ENCODE assay signal across 17 cellular contexts in the genomic region with DNA sequence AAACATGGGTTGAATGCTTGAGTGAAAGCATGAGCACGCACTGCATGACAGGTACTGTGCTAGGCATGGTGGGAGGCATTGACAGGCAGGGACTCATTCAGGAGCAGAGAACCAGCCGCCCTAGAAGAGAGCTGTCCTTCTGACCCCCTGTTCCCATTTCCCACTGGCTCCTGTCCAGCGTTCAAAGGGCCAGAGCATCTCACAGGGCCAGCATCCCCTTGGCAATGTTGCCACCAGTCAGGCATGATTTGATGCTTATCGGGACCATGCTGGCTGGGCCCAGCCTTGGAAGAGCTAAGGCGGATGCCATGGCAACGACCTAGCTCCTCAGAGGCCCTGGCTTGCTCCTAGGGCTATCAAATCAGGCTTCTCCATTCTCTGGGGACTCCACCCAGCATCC. TPM values are rescaled to one million over a fixed set of nuclear protein-coding genes. Genes with fewer than 3 reads are reported as not detected.
A peak's percentile ranks its signal among the peaks of the same experiment; 100 is the strongest.
DNase-seq lines count a peak whose midpoint lies in the region; ATAC-seq and TF ChIP-seq lines count a peak whose summit lies in the region.
"Had no signal": no experiment of that assay in that cellular context is flagged by ENCODE, and none has a peak within 500 bp of the region (broad histone marks: within the 10 kb centered on the region; RNA-seq: fewer than 3 reads in every experiment).

No MANE protein-coding gene starts in this region.

- peak overlapping the region; percentile 22 for H3K27ac Mint-ChIP-seq in T-helper 17 cell
- H3K27ac Mint-ChIP-seq: CD8-positive, alpha-beta T cell; IgD-negative memory B cell had no signal

- no peaks in the 10 kb centered on the region for H3F3A ChIP-seq in neural cell (ENCODE audit: insufficient read depth, low read length, poor library complexity, severe bottlenecking)

- no peaks in the 10 kb centered on the region for H3K79me2 ChIP-seq in neural cell (replicated peaks; ENCODE audit: insufficient read depth, low read length)

- peaks cover 5% of the 10 kb centered on the region; the same call in 1 of the 2 replicates for H4K20me1 ChIP-seq in BLaER1
- H4K20me1 ChIP-seq in neural cell (ENCODE audit: insufficient read depth), result no peaks in the 10 kb centered on the region

- H3K4me3 Mint-ChIP-seq in T-helper 17 cell, result no peak overlapping the region
- H3K4me3 Mint-ChIP-seq: CD8-positive, alpha-beta T cell; IgD-negative memory B cell had no signal

- H3K4me1 Mint-ChIP-seq in T-helper 17 cell, result peaks cover 5% of the 10 kb centered on the region

- H3K27me3 Mint-ChIP-seq in T-helper 17 cell, result peaks cover 67% of the 10 kb centered on the region

- no peaks in the 10 kb centered on the region for H3K9me3 ChIP-seq in BLaER1
- no peaks in the 10 kb centered on the region for H3K9me3 ChIP-seq in T-helper 17 cell (ENCODE audit: control insufficient read depth, low read length, poor library complexity, severe bottlenecking)
- no peaks in the 10 kb centered on the region for H3K9me3 ChIP-seq in neural cell (ENCODE audit: low read length)
- H3K9me3 ChIP-seq: HAP-1 had no signal

- H3K27me3 ChIP-seq in BLaER1, result no peaks in the 10 kb centered on the region
- no peaks in the 10 kb centered on the region for H3K27me3 ChIP-seq in neural cell (ENCODE audit: insufficient read depth, low read depth, low read length)

- H3K4me1 ChIP-seq in BLaER1, result peaks cover 48% of the 10 kb centered on the region
- H3K4me1 ChIP-seq: HAP-1 had no signal

- no peak for TF ChIP-seq EP300 in neural cell (conservative IDR thresholded peaks at IDR 0.05; ENCODE audit: poor library complexity, severe bottlenecking)

- no peak overlapping the region for H2AFZ ChIP-seq in neural cell (ENCODE audit: low read depth, low read length)

- DNase-seq in T-helper 17 cell (no peak), retina (peak; percentile 50), T-helper 2 cell (no peak), NCI-H345 treated with DMSO at 0.1 percent for 48 hours (lab: John Stamatoyannopoulos, UW; ENCODE audit: unreplicated experiment) (no peak)
- DNase-seq: ACHN; Calu3; CD8-positive, alpha-beta T cell; DMS79 treated with DMSO at 0.1 percent for 48 hours; GF-D8 had no signal

- ATAC-seq in T-helper 17 cell (no peak), GM21528 (IDR thresholded peaks at IDR 0.05; ENCODE audit: low FRiP score, unreplicated experiment) (no peak)
- ATAC-seq: CD8-positive, alpha-beta T cell; HepG2 had no signal

- no peak for TF ChIP-seq CTCF in neural cell (IDR thresholded peaks at IDR 0.05; ENCODE audit: poor library complexity, severe bottlenecking)

- H3K27ac ChIP-seq in BLaER1 (no peak overlapping the region), neural cell (ENCODE audit: low read length) (peak overlapping the region; percentile 45)

- H3K4me3 ChIP-seq in BLaER1 (no peak overlapping the region), neural cell (ENCODE audit: low read length) (no peak overlapping the region)
- H3K4me3 ChIP-seq: HAP-1 had no signal

- H3K4me2 ChIP-seq in BLaER1, result peak overlapping the region; percentile 31
- no peak overlapping the region for H3K4me2 ChIP-seq in neural cell (ENCODE audit: low read length)

- H3K9ac ChIP-seq in BLaER1 (no peak overlapping the region), neural cell (ENCODE audit: low read length) (no peak overlapping the region)

- H3K36me3 ChIP-seq in BLaER1, result no peaks in the 10 kb centered on the region
- H3K36me3 ChIP-seq in neural cell (ENCODE audit: insufficient read depth, low read length), result no peaks in the 10 kb centered on the region
- H3K36me3 ChIP-seq: HAP-1 had no signal

- no peaks in the 10 kb centered on the region for H3K36me3 Mint-ChIP-seq in T-helper 17 cell (ENCODE audit: low read depth)
- H3K36me3 Mint-ChIP-seq: CD8-positive, alpha-beta T cell; IgD-negative memory B cell had no signal

- H3K9me2 ChIP-seq in neural cell (ENCODE audit: insufficient read depth, low read length), result no peaks in the 10 kb centered on the region

- no peak for TF ChIP-seq RAD21 in neural cell (conservative IDR thresholded peaks at IDR 0.05)

TF ChIP-seq in neural cell, 6 proteins besides CTCF, POLR2A, EP300 and RAD21:
- TF ChIP-seq EZH2 (IDR thresholded peaks at IDR 0.05; ENCODE audit: borderline replicate concordance, insufficient read depth, low read length, poor library complexity, severe bottlenecking) (no peak), TAF1 (IDR thresholded peaks at IDR 0.05; ENCODE audit: low read depth) (no peak), SMC3 (conservative IDR thresholded peaks at IDR 0.05; ENCODE audit: poor library complexity) (no peak), POLR2AphosphoS5 (IDR thresholded peaks at IDR 0.05) (no peak), MXI1 (conservative IDR thresholded peaks at IDR 0.05; ENCODE audit: poor library complexity, severe bottlenecking) (no peak)
- TF ChIP-seq, protein P1, sequence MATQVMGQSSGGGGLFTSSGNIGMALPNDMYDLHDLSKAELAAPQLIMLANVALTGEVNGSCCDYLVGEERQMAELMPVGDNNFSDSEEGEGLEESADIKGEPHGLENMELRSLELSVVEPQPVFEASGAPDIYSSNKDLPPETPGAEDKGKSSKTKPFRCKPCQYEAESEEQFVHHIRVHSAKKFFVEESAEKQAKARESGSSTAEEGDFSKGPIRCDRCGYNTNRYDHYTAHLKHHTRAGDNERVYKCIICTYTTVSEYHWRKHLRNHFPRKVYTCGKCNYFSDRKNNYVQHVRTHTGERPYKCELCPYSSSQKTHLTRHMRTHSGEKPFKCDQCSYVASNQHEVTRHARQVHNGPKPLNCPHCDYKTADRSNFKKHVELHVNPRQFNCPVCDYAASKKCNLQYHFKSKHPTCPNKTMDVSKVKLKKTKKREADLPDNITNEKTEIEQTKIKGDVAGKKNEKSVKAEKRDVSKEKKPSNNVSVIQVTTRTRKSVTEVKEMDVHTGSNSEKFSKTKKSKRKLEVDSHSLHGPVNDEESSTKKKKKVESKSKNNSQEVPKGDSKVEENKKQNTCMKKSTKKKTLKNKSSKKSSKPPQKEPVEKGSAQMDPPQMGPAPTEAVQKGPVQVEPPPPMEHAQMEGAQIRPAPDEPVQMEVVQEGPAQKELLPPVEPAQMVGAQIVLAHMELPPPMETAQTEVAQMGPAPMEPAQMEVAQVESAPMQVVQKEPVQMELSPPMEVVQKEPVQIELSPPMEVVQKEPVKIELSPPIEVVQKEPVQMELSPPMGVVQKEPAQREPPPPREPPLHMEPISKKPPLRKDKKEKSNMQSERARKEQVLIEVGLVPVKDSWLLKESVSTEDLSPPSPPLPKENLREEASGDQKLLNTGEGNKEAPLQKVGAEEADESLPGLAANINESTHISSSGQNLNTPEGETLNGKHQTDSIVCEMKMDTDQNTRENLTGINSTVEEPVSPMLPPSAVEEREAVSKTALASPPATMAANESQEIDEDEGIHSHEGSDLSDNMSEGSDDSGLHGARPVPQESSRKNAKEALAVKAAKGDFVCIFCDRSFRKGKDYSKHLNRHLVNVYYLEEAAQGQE (IDR thresholded peaks at IDR 0.05; ENCODE audit: borderline replicate concordance), result no peak

RNA-seq across cellular contexts. Expression of a gene that starts 14.2 kb away (rescaled TPM):
- under 1 TPM; 0.13 to 0.15 TPM for total RNA-seq in T-helper 17 cell
- polyA plus RNA-seq in neural cell, result 0.27 and 0.82 TPM in 2 replicates
- polyA minus RNA-seq in neural cell, result 1.2 and 2.0 TPM in 2 replicates
- total RNA-seq: Calu3; CD8-positive, alpha-beta T cell; H4; HepG2 had no signal
- polyA plus RNA-seq: BJ, HepG2, IgD-negative memory B cell had no signal
